In the genomic region with DNA sequence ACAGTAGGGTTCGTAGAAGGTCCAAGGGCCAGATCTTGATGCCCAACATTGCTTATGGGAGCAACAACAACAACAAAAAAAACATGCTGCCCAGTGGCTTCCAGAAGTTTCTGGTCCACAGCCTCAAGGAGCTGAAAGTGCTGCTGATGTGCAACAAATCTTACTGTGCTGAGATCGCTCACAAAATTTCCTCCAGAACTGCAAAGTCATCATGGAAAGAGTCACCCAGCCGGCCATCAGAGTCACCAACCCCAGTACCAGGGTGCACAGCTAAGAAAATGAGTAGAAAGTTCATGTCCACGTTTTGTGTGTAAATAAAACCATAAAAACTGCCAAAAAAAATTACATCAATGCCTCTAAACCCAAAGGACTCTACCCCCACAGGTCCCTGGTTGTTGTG, we compare ENCODE assay signal across 16 cellular contexts. TPM values are rescaled to one million over a fixed set of nuclear protein-coding genes. Genes with fewer than 3 reads are reported as not detected.
DNase-seq lines count a peak whose midpoint lies in the region; ATAC-seq and TF ChIP-seq lines count a peak whose summit lies in the region.
"Had no signal": no experiment of that assay in that cellular context is flagged by ENCODE, and none has a peak within 500 bp of the region (broad histone marks: within the 10 kb centered on the region; RNA-seq: fewer than 3 reads in every experiment).

No MANE protein-coding gene starts in this region.

- no CpG with 5 or more reads among the region's 4 CpGs for WGBS in IMR-90 (ENCODE audit: extremely low coverage in 2 of 2, insufficient read length in 1 of 2), 2 experiments

- DNase-seq in IMR-90 (no peak), mesothelial cell of epicardium (ENCODE audit: low spot score in 2 of 2, unreplicated experiment in 2 of 2) (no peak), type B pancreatic cell (ENCODE audit: extremely low spot score, unreplicated experiment) (no peak), GM19238 (ENCODE audit: insufficient read length, low spot score) (no peak)
- no peak for DNase-seq in CD4-positive, alpha-beta T cell
- DNase-seq: activated naive CD8-positive, alpha-beta T cell treated with anti-CD3 and anti-CD28 coated beads, Interleukin-2, amount 10 ng/mL, durations not matched to agents 7 days and 5 days; BE2C; NCI-H1694 treated with DMSO at 0.1 percent for 48 hours; NCI-H345; stomach had no signal

- H3K36me3 ChIP-seq in IMR-90 (ENCODE audit: control insufficient read depth, insufficient read depth, low read length), result no peaks in the 10 kb centered on the region
- H3K36me3 ChIP-seq: BE2C, breast epithelium had no signal

- CTCF ChIA-PET in IMR-90 (lab: Yijun Ruan, JAX), result no interaction called here
- CTCF ChIA-PET in CD4-positive, alpha-beta T cell (lab: Charles Lee), result no interaction called here

- H3K56ac ChIP-seq in IMR-90 (ENCODE audit: extremely low read depth, insufficient read depth, low read length), result no peak overlapping the region

- H3K4me3 ChIP-seq in IMR-90 (ENCODE audit: insufficient read depth, low read depth, low read length), result no peak overlapping the region

- no peaks in the 10 kb centered on the region; the same call in 1 of the 2 replicates for H3K4me1 ChIP-seq in IMR-90 (ENCODE audit: control insufficient read depth, insufficient read depth, low read length)
- H3K4me1 ChIP-seq: BE2C, breast epithelium had no signal

- no peak overlapping the region for H2BK120ac ChIP-seq in IMR-90 (ENCODE audit: low read depth, low read length)

- H3K27me3 Mint-ChIP-seq in brain (peaks cover 46% of the 10 kb centered on the region), mesothelial cell of epicardium (ENCODE audit: low read depth) (peaks cover 3% of the 10 kb centered on the region), type B pancreatic cell (peaks cover 16% of the 10 kb centered on the region)
- H3K27me3 Mint-ChIP-seq in CD4-positive, alpha-beta T cell, result peaks cover 12% of the 10 kb centered on the region
- H3K27me3 Mint-ChIP-seq: activated T-helper 17 cell treated with anti-CD3 and anti-CD28 coated beads, Interleukin-2, amount 50 U/mL, for 72 hours had no signal

- H3K9me3 Mint-ChIP-seq in brain (peaks cover 0 to 2% (median 0%) of the 10 kb centered on the region in 5 experiments), mesothelial cell of epicardium (no peaks in the 10 kb centered on the region), type B pancreatic cell (no peaks in the 10 kb centered on the region)
- no peaks in the 10 kb centered on the region for H3K9me3 Mint-ChIP-seq in CD4-positive, alpha-beta T cell
- H3K9me3 Mint-ChIP-seq: activated naive CD8-positive, alpha-beta T cell treated with anti-CD3 and anti-CD28 coated beads, Interleukin-2, amount 10 ng/mL, durations not matched to agents 7 days and 5 days; activated T-helper 17 cell treated with anti-CD3 and anti-CD28 coated beads, Interleukin-2, amount 50 U/mL, for 72 hours; T-helper 2 cell treated with Interferon-gamma antibody and Interleukin-4, amounts not matched to agents 5 μg/mL and 100 μg/mL, for 36 hours had no signal

- POLR2A ChIA-PET in IMR-90 (lab: Charles Lee; ENCODE audit: unreplicated experiment), result no interaction called here
- POLR2A ChIA-PET in CD4-positive, alpha-beta T cell (lab: Charles Lee), result interaction anchor here (1.3 kb wide), 1 partner anchor 108 kb away, joined by 4 read pairs; no protein-coding TSS in a partner anchor

- no peaks in the 10 kb centered on the region for H4K20me1 ChIP-seq in IMR-90 (ENCODE audit: insufficient read depth, low read length)

- H2AK9ac ChIP-seq in IMR-90 (replicated peaks; ENCODE audit: low read depth, low read length, poor library complexity), result no peak overlapping the region

- no peak overlapping the region for H2BK20ac ChIP-seq in IMR-90 (ENCODE audit: low read depth, low read length)

- no peak overlapping the region for H3K4me2 ChIP-seq in IMR-90 (ENCODE audit: low read depth, low read length)

- no peak for TF ChIP-seq POLR2A in IMR-90 (IDR thresholded peaks at IDR 0.05; ENCODE audit: low read depth, low read length)

- H3K79me1 ChIP-seq in IMR-90 (ENCODE audit: low read depth in 1 of 2, low read length in 2 of 2), result no peaks in the 10 kb centered on the region

- intact Hi-C loops in IMR-90 (cut with micrococcal nuclease), result no loop called here
- intact Hi-C loops in CD4-positive, alpha-beta T cell (cut with DNase I, micrococcal nuclease), result no loop called here

- ATAC-seq in IMR-90 (ENCODE audit: low read depth), result no peak
- no peak for ATAC-seq in HG02588 (IDR thresholded peaks at IDR 0.05; ENCODE audit: unreplicated experiment)
- no peak for ATAC-seq in CD4-positive, alpha-beta T cell (ENCODE audit: poor library complexity)
- ATAC-seq: activated T-helper 17 cell treated with anti-CD3 and anti-CD28 coated beads, Interleukin-2, amount 50 U/mL, for 72 hours had no signal

- H3K4me3 Mint-ChIP-seq in brain (peak overlapping the region in 3 of 5 experiments; percentile 86 to 90 (median 87)), mesothelial cell of epicardium (peak overlapping the region; percentile 81), type B pancreatic cell (peak overlapping the region; percentile 94)
- H3K4me3 Mint-ChIP-seq in CD4-positive, alpha-beta T cell, result no peak overlapping the region
- H3K4me3 Mint-ChIP-seq: activated T-helper 17 cell treated with anti-CD3 and anti-CD28 coated beads, Interleukin-2, amount 50 U/mL, for 72 hours; T-helper 2 cell treated with Interferon-gamma antibody and Interleukin-4, amounts not matched to agents 5 μg/mL and 100 μg/mL, for 36 hours had no signal

- BruUV-seq in IMR-90 (replicated peaks; lab: Mats Ljungman, UMichigan), result no TSS peak

- no peak overlapping the region for H2BK5ac ChIP-seq in IMR-90 (ENCODE audit: low read depth, low read length, poor library complexity, severe bottlenecking)

- H3K23ac ChIP-seq in IMR-90 (ENCODE audit: low read depth, low read length), result no peak overlapping the region

- H3K4ac ChIP-seq in IMR-90 (ENCODE audit: low read depth, low read length), result no peak overlapping the region

- TF ChIP-seq CTCF in IMR-90 (conservative IDR thresholded peaks at IDR 0.05; ENCODE audit: low read depth, low read length) (no peak), brain (conservative IDR thresholded peaks at IDR 0.05) (no peak), mesothelial cell of epicardium (IDR thresholded peaks at IDR 0.05; ENCODE audit: unreplicated experiment) (no peak), type B pancreatic cell (conservative IDR thresholded peaks at IDR 0.05) (no peak)
- TF ChIP-seq CTCF in CD4-positive, alpha-beta T cell (IDR thresholded peaks at IDR 0.05), result no peak

- H3K9me1 ChIP-seq in IMR-90 (ENCODE audit: insufficient read depth, low read length), result no peaks in the 10 kb centered on the region; the same call in 1 of the 2 replicates

- H4K91ac ChIP-seq in IMR-90 (ENCODE audit: insufficient read depth, low read depth, low read length), result no peak overlapping the region

- no peak overlapping the region for H4K8ac ChIP-seq in IMR-90 (ENCODE audit: low read depth in 2 of 2, low read length in 2 of 2)

- peaks cover 14% of the 10 kb centered on the region for H3K27me3 ChIP-seq in IMR-90 (ENCODE audit: control insufficient read depth, insufficient read depth, low read length)
- no peaks in the 10 kb centered on the region for H3K27me3 ChIP-seq in CD4-positive, alpha-beta T cell (ENCODE audit: control insufficient read depth, insufficient read depth, low read length)
- H3K27me3 ChIP-seq: breast epithelium, stomach had no signal

- H3K9me3 ChIP-seq in IMR-90 (ENCODE audit: control insufficient read depth, insufficient read depth, low read length), result no peaks in the 10 kb centered on the region
- H3K9me3 ChIP-seq in CD4-positive, alpha-beta T cell (ENCODE audit: control insufficient read depth, low read length), result no peaks in the 10 kb centered on the region
- H3K9me3 ChIP-seq: BE2C, breast epithelium, stomach had no signal

- H3K27ac Mint-ChIP-seq in brain (no peak overlapping the region), mesothelial cell of epicardium (no peak overlapping the region), type B pancreatic cell (peak overlapping the region; percentile 85)
- H3K27ac Mint-ChIP-seq in CD4-positive, alpha-beta T cell, result no peak overlapping the region
- H3K27ac Mint-ChIP-seq: activated naive CD8-positive, alpha-beta T cell treated with anti-CD3 and anti-CD28 coated beads, Interleukin-2, amount 10 ng/mL, durations not matched to agents 7 days and 5 days; activated T-helper 17 cell treated with anti-CD3 and anti-CD28 coated beads, Interleukin-2, amount 50 U/mL, for 72 hours; T-helper 2 cell treated with Interferon-gamma antibody and Interleukin-4, amounts not matched to agents 5 μg/mL and 100 μg/mL, for 36 hours had no signal

- H3K27ac ChIP-seq in IMR-90 (ENCODE audit: insufficient read depth, low read length), result no peak overlapping the region
- no peak overlapping the region for H3K27ac ChIP-seq in CD4-positive, alpha-beta T cell (ENCODE audit: low read depth, low read length)

- no peak overlapping the region for H2BK15ac ChIP-seq in IMR-90 (ENCODE audit: low read depth, low read length)

- in situ Hi-C loops in IMR-90 (cut with MboI; ENCODE audit: low sequenced_read_pairs), result no loop called here

- dilution Hi-C loops in IMR-90 (cut with HindIII; ENCODE audit: low sequenced_read_pairs, unreplicated experiment), result no loop called here

- no peak overlapping the region for H3K14ac ChIP-seq in IMR-90 (replicated peaks; ENCODE audit: low read depth, low read length)

- H3K4me1 Mint-ChIP-seq in brain (peaks cover 31% of the 10 kb centered on the region), mesothelial cell of epicardium (peaks cover 31% of the 10 kb centered on the region), type B pancreatic cell (ENCODE audit: unreplicated experiment) (peaks cover 28% of the 10 kb centered on the region)
- H3K4me1 Mint-ChIP-seq in CD4-positive, alpha-beta T cell (ENCODE audit: low read depth), result peaks cover 37% of the 10 kb centered on the region

- H3K18ac ChIP-seq in IMR-90 (ENCODE audit: low read depth, low read length), result no peak overlapping the region

- no peak for TF ChIP-seq RAD21 in IMR-90 (IDR thresholded peaks at IDR 0.05; ENCODE audit: low read length)

- H3K36me3 Mint-ChIP-seq in brain (no peaks in the 10 kb centered on the region), mesothelial cell of epicardium (peaks cover under 1% of the 10 kb centered on the region), type B pancreatic cell (no peaks in the 10 kb centered on the region)
- peaks cover 7% of the 10 kb centered on the region for H3K36me3 Mint-ChIP-seq in CD4-positive, alpha-beta T cell (ENCODE audit: low read depth)
- H3K36me3 Mint-ChIP-seq: activated naive CD8-positive, alpha-beta T cell treated with anti-CD3 and anti-CD28 coated beads, Interleukin-2, amount 10 ng/mL, durations not matched to agents 7 days and 5 days had no signal

- no peak overlapping the region for H4K5ac ChIP-seq in IMR-90 (ENCODE audit: low read depth, low read length)

- H3K9ac ChIP-seq in IMR-90 (ENCODE audit: low read depth, low read length), result no peak overlapping the region

- H2AFZ ChIP-seq in IMR-90 (replicated peaks; ENCODE audit: low read length, poor library complexity), result peak overlapping the region; percentile 43

- no peak overlapping the region for H2AK5ac ChIP-seq in IMR-90 (ENCODE audit: low read depth, low read length)

RNA-seq across cellular contexts. Expression of a gene that starts 3.8 kb away (rescaled TPM):
- 5.8 and 7.7 TPM in 2 replicates for total RNA-seq in IMR-90 (2012; rRNA removed)
- polyA plus RNA-seq in IMR-90 (2012; rRNA removed), result 9.7 and 10.7 TPM in 2 replicates
- 11.7 and 13.7 TPM in 2 replicates for polyA plus RNA-seq in IMR-90 (2012; cell fraction: cytosol; rRNA removed)
- polyA plus RNA-seq in IMR-90 (2012; cell fraction: nucleus; rRNA removed; ENCODE audit: low replicate concordance), result 4.3 and 7.0 TPM in 2 replicates
- polyA plus RNA-seq in brain (ENCODE audit: insufficient read depth, low read depth, low replicate concordance), result 32.1 TPM
- 12.0 to 12.7 TPM (median 12.0 TPM) in 3 replicates for total RNA-seq in mesothelial cell of epicardium
- total RNA-seq in type B pancreatic cell (ENCODE audit: low replicate concordance), result 10.9 and 27.3 TPM in 2 replicates
- total RNA-seq in CD4-positive, alpha-beta T cell, result 10 to 100 TPM; 29.0 to 31.7 TPM
- total RNA-seq: MCF 10A had no signal

RNA-seq across cellular contexts. Expression of a gene that starts 6.1 kb away (rescaled TPM):
- total RNA-seq in IMR-90 (2012; rRNA removed) (not detected in 2 replicates), mesothelial cell of epicardium (2.0 to 2.2 TPM (median 2.0 TPM) in 3 replicates), type B pancreatic cell (ENCODE audit: low replicate concordance) (1.3 and 2.6 TPM in 2 replicates)
- polyA plus RNA-seq in IMR-90 (2012; rRNA removed) (not detected in 2 replicates), brain (ENCODE audit: insufficient read depth, low read depth, low replicate concordance) (56.8 TPM)
- polyA plus RNA-seq in IMR-90 (2012; cell fraction: cytosol; rRNA removed), result 0.03 and 0.05 TPM in 2 replicates
- polyA plus RNA-seq in IMR-90 (2012; cell fraction: nucleus; rRNA removed; ENCODE audit: low replicate concordance), result not detected in 2 replicates
- total RNA-seq in CD4-positive, alpha-beta T cell, result 10 to 100 TPM; 19.4 to 19.9 TPM
- total RNA-seq: MCF 10A had no signal
